In the genomic region with DNA sequence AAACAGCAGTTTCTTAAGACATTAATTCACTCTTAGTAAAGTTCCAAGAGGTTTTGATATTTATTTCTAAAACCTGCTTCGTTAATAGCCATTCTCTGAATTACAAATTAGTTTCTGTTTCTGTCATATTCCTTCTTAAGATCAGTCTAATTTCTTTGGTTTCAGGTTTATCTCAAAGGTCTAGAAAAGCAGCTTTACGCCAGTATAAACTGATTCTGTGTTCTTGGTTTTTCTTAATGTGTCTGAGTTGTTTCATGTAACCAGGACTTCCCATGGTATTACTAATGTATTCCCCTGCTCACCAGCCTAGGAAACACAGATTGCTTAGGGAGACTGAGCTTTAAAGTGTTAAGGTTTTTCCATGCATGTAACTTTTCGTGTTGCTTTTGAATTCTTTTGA, we compare ENCODE assay signal across 1 cellular context.
TF ChIP-seq lines count a peak whose summit lies in the region.

No MANE protein-coding gene starts in this region.

TF ChIP-seq in A549, 52 proteins besides CTCF, POLR2A, EP300 and RAD21:
- TF ChIP-seq HDAC2 (IDR thresholded peaks at IDR 0.05) (no peak), MAZ (IDR thresholded peaks at IDR 0.05; ENCODE audit: borderline replicate concordance, low read depth, low read length) (no peak), MAFK (IDR thresholded peaks at IDR 0.05; ENCODE audit: partially characterized antibody) (no peak), RCOR1 (IDR thresholded peaks at IDR 0.05; ENCODE audit: low read depth, low read length) (no peak), TP53 (CRISPR knock-in tag; IDR thresholded peaks at IDR 0.05) (no peak)
TF ChIP-seq in A549: peak in this region for 0.
